In genomic region chr1:86704972-86705632, GRCh38 we compare ENCODE assay signal across 8 cellular contexts. TPM values are rescaled to one million over a fixed set of nuclear protein-coding genes. Genes with fewer than 3 reads are reported as not detected.
DNase-seq lines count a peak whose midpoint lies in the region; TF ChIP-seq lines count a peak whose summit lies in the region.

No MANE protein-coding gene starts in this region.

- 0% methylated on average over 4 of the region's 41 CpGs for WGBS in mammary epithelial cell (ENCODE audit: low coverage, missing lambda C conversion rate)

- H3K27me3 ChIP-seq in H7 (ENCODE audit: control insufficient read depth, insufficient read depth, low read length) (no peaks in the 10 kb centered on the region), mammary epithelial cell (ENCODE audit: insufficient read depth, low read length) (no peaks in the 10 kb centered on the region), skeletal muscle satellite cell (ENCODE audit: control insufficient read depth, insufficient read depth, low read length) (no peaks in the 10 kb centered on the region)

- TF ChIP-seq CTCF in mammary epithelial cell (conservative IDR thresholded peaks at IDR 0.05 in 1 of 2, IDR thresholded peaks at IDR 0.05 in 1 of 2; ENCODE audit: extremely low read depth in 1 of 2, insufficient read depth in 1 of 2, low read depth in 1 of 2, low read length in 2 of 2) = no peak

- peak overlapping the region; percentile 92 for H3K27ac ChIP-seq in KOPT-K1 (ENCODE audit: low read depth, low read length, poor library complexity, severe bottlenecking)
- peak overlapping the region; percentile 79 for H3K27ac ChIP-seq in mammary epithelial cell (ENCODE audit: insufficient read depth, low read depth, low read length)

- peak overlapping the region; percentile 91 for H3K4me2 ChIP-seq in mammary epithelial cell (ENCODE audit: insufficient read depth, low read depth, low read length)
- peak overlapping the region; percentile 97 for H3K4me2 ChIP-seq in skeletal muscle satellite cell (ENCODE audit: low read length)

- H3K4me1 ChIP-seq in mammary epithelial cell (ENCODE audit: insufficient read depth, low read length) = peaks cover 20% of the 10 kb centered on the region
- H3K4me1 ChIP-seq in skeletal muscle satellite cell (ENCODE audit: control insufficient read depth, insufficient read depth, low read length) = peaks cover 32% of the 10 kb centered on the region

- H3K9ac ChIP-seq in mammary epithelial cell (ENCODE audit: insufficient read depth, low read length) (peak overlapping the region; percentile 92), skeletal muscle satellite cell (ENCODE audit: low read depth, low read length) (peak overlapping the region; percentile 96)

- BruUV-seq in mammary epithelial cell (replicated peaks; lab: Mats Ljungman, UMichigan) = no TSS peak

- peak; percentile 32 to 44 for DNase-seq in NCI-H524 (lab: John Stamatoyannopoulos, UW)
- DNase-seq in NCI-H524 treated with DMSO at 0.1 percent for 48 hours (lab: John Stamatoyannopoulos, UW) = no peak
- peak; percentile 71 for DNase-seq in H7
- DNase-seq in T-helper 1 cell = peak in 3 of 5 donors; percentile 9 to 56 (median 15)
- DNase-seq in mammary epithelial cell = peak; percentile 65
- peak; percentile 60 for DNase-seq in iPS-NIHi7 (ENCODE audit: extremely low spot score)

- dilution Hi-C loops in mammary epithelial cell (cut with HindIII; ENCODE audit: low sequenced_read_pairs) = no loop called here

- peak overlapping the region; percentile 86 for H3K4me3 ChIP-seq in H7 (ENCODE audit: insufficient read depth, low read depth, low read length)
- H3K4me3 ChIP-seq in mammary epithelial cell (replicated peaks in 1 of 3; ENCODE audit: insufficient read depth in 1 of 3, low read depth in 2 of 3, low read length in 3 of 3) = peak overlapping the region; percentile 74 to 98 (median 95)
- H3K4me3 ChIP-seq in skeletal muscle satellite cell (ENCODE audit: low read length) = peak overlapping the region; percentile 91

- CTCF ChIA-PET in mammary epithelial cell (lab: Charles Lee; ENCODE audit: low non-redundant PET) = interaction anchor here (0.5 to 1.1 kb wide), 8 partner anchors 12 to 333 kb away, joined by 3 to 6 read pairs (median 4); partner anchors contain the start of gene ODF2L

- H4K20me1 ChIP-seq in mammary epithelial cell (ENCODE audit: insufficient read depth, low read length) = no peaks in the 10 kb centered on the region

- in situ Hi-C loops in mammary epithelial cell (cut with MboI; ENCODE audit: low sequenced_read_pairs in 2 of 2) = no loop called here

- intact Hi-C loops in mammary epithelial cell (cut with micrococcal nuclease) = loop anchor here (2.0 to 10.0 kb wide), 5 partner anchors 37 to 310 kb away; partner anchors contain the start of gene ODF2L

- H3K9me3 ChIP-seq in KOPT-K1 (ENCODE audit: insufficient read depth, low read length, poor library complexity, severe bottlenecking) (no peaks in the 10 kb centered on the region), mammary epithelial cell (replicated peaks; ENCODE audit: insufficient read depth, low read length) (no peaks in the 10 kb centered on the region), skeletal muscle satellite cell (replicated peaks; ENCODE audit: low read length) (no peaks in the 10 kb centered on the region)

- H3K36me3 ChIP-seq in H7 (replicated peaks; ENCODE audit: control insufficient read depth, insufficient read depth, low read length) (no peaks in the 10 kb centered on the region), KOPT-K1 (ENCODE audit: insufficient read depth, low read length) (no peaks in the 10 kb centered on the region), mammary epithelial cell (ENCODE audit: insufficient read depth, low read length) (no peaks in the 10 kb centered on the region), skeletal muscle satellite cell (ENCODE audit: insufficient read depth, low read length) (peaks cover 3% of the 10 kb centered on the region)

- peak overlapping the region; percentile 97 for H2AFZ ChIP-seq in mammary epithelial cell (ENCODE audit: low read depth, low read length)

- peaks cover 52% of the 10 kb centered on the region for H3K79me2 ChIP-seq in mammary epithelial cell (ENCODE audit: insufficient read depth, low read length)

RNA-seq across cellular contexts. Expression of gene SH3GLB1, which starts 0.7 kb away (rescaled TPM):
- 20.6 and 28.0 TPM in 2 replicates for total RNA-seq in H7 (2014; rRNA removed; shearing (Covaris generic))
- 10 to 100 TPM; 41.8 to 93.9 TPM for total RNA-seq in mammary epithelial cell
- polyA plus RNA-seq in mammary epithelial cell = 36.2 TPM
- 68.9 TPM for polyA minus RNA-seq in mammary epithelial cell
- total RNA-seq in skeletal muscle satellite cell (2012; rRNA removed) = 38.2 and 44.1 TPM in 2 replicates
